Comparison of ENCODE assay signal across 2 cellular contexts in genomic region chr15:77620297-77620696, GRCh38.
TF ChIP-seq lines count a peak whose summit lies in the region.

No MANE protein-coding gene starts in this region.

TF ChIP-seq in HEK293, 187 proteins besides CTCF, POLR2A, EP300 and RAD21:
- TF ChIP-seq SP2 (tag by site-specific recombination; IDR thresholded peaks at IDR 0.05) (0 out of 2 replicates have a peak, but pooled peaks have one; percentile 21), ZNF621 (tag by site-specific recombination; IDR thresholded peaks at IDR 0.05) (no peak), KLF10 (tag by site-specific recombination; IDR thresholded peaks at IDR 0.05) (no peak)

TF ChIP-seq in H1, 55 proteins besides CTCF, POLR2A, EP300 and RAD21:
- TF ChIP-seq SIN3A (conservative IDR thresholded peaks at IDR 0.05 in 1 of 2, IDR thresholded peaks at IDR 0.05 in 1 of 2; ENCODE audit: low read depth in 1 of 2, low read length in 2 of 2) (no peak), JUND (IDR thresholded peaks at IDR 0.05; ENCODE audit: low read length) (no peak)
